21 cellular contexts compared by ENCODE assay signal in the genomic region with DNA sequence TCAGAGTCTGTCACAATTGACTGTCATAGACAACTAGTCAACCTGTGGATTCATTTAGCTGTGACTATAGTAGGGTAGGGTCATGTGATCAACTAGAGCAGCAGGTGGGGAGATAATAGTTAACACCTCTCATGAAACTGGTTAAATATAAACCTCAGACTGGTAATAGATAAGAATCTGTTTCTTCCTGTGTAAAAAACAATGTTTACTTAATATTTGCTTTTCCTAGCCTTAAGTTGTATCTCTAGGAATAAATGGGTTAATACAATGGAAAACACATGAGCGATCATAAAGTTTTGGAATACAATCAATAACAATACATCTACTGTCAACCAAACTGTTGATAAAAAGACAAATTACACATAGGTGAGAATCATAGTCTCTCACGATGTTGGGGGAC. TPM values are rescaled to one million over a fixed set of nuclear protein-coding genes. Genes with fewer than 3 reads are reported as not detected.
DNase-seq lines count a peak whose midpoint lies in the region; ATAC-seq, FAIRE-seq and TF ChIP-seq lines count a peak whose summit lies in the region.
"Had no signal": no experiment of that assay in that cellular context is flagged by ENCODE, and none has a peak within 500 bp of the region (broad histone marks: within the 10 kb centered on the region; RNA-seq: fewer than 3 reads in every experiment).

No MANE protein-coding gene starts in this region.

- peaks cover 18% of the 10 kb centered on the region for H3K4me1 ChIP-seq in SJSA1 (replicated peaks)
- H3K4me1 ChIP-seq: right lobe of liver had no signal

- peak; percentile 99 for DNase-seq in DMS53 treated with DMSO at 0.1 percent for 48 hours (lab: John Stamatoyannopoulos, UW; ENCODE audit: unreplicated experiment)
- DNase-seq in SJSA1 (ENCODE audit: low read depth in 1 of 2, low spot score in 2 of 2) = no peak
- DNase-seq in HTR-8/SVneo (ENCODE audit: insufficient read length, low spot score) = no peak
- no peak for DNase-seq in ACHN
- DNase-seq in CD14-positive monocyte (ENCODE audit: low spot score) = no peak
- DNase-seq in central memory CD4-positive, alpha-beta T cell = no peak
- DNase-seq: activated CD8-positive, alpha-beta T cell treated with anti-CD3 and anti-CD28 coated beads, Interleukin-2, amount 10 ng/mL, durations not matched to agents 7 days and 5 days; DND-41; effector memory CD4-positive, alpha-beta T cell; KBM-7; right lobe of liver; stimulated activated CD4-positive, alpha-beta T cell treated with anti-CD3 and anti-CD28 coated beads, Interleukin-2, amount 100 ng/mL, for 24 hours; T-helper 1 cell; WERI-Rb-1 had no signal

- FAIRE-seq in HTR-8/SVneo (lab: Jason Lieb, UNC) = no peak
- FAIRE-seq: A204.1, urothelium cell line had no signal

- H3K4me3 ChIP-seq in SJSA1 = no peak overlapping the region
- H3K4me3 ChIP-seq: cardiac muscle cell, right lobe of liver had no signal

- no peaks in the 10 kb centered on the region for H3K9me3 ChIP-seq in SJSA1 (replicated peaks)
- H3K9me3 ChIP-seq: neutrophil, right lobe of liver had no signal

- ATAC-seq in GM19463 (IDR thresholded peaks at IDR 0.05; ENCODE audit: unreplicated experiment) (peak; percentile 52), HG02943 (IDR thresholded peaks at IDR 0.05; ENCODE audit: low read depth, unreplicated experiment) (peak; percentile 62)
- ATAC-seq: activated CD8-positive, alpha-beta T cell treated with anti-CD3 and anti-CD28 coated beads, Interleukin-2, amount 10 ng/mL, durations not matched to agents 7 days and 5 days; right lobe of liver had no signal

- no peaks in the 10 kb centered on the region for H3K36me3 ChIP-seq in SJSA1
- H3K36me3 ChIP-seq: cardiac muscle cell, neutrophil, right lobe of liver, WERI-Rb-1 had no signal

- H3K27ac Mint-ChIP-seq in CD14-positive monocyte = no peak overlapping the region
- H3K27ac Mint-ChIP-seq: activated CD8-positive, alpha-beta T cell treated with anti-CD3 and anti-CD28 coated beads, Interleukin-2, amount 10 ng/mL, durations not matched to agents 7 days and 5 days had no signal

- peaks cover 0 to 2% (median 2%) of the 10 kb centered on the region in 3 donors for H3K27me3 Mint-ChIP-seq in CD14-positive monocyte (ENCODE audit: low read depth in 3 of 3)

- intact Hi-C loops in CD14-positive monocyte (cut with micrococcal nuclease) = no loop called here

- peak overlapping the region; percentile 27 for H3K27ac ChIP-seq in SJSA1
- H3K27ac ChIP-seq: C4-2B, cardiac muscle cell, neutrophil, right lobe of liver, WERI-Rb-1 had no signal

- H3K4me3 Mint-ChIP-seq in CD14-positive monocyte = no peak overlapping the region
- H3K4me3 Mint-ChIP-seq: activated CD8-positive, alpha-beta T cell treated with anti-CD3 and anti-CD28 coated beads, Interleukin-2, amount 10 ng/mL, durations not matched to agents 7 days and 5 days had no signal

- H3K36me3 Mint-ChIP-seq in CD14-positive monocyte = no peaks in the 10 kb centered on the region

- in situ Hi-C loops in ACHN (cut with HindIII; ENCODE audit: low pct_ligation_motif_present, low pct_unique_long_range_greater_than_20kb, low sequenced_read_pairs) = no loop called here

- H3K9me3 Mint-ChIP-seq in CD14-positive monocyte = no peaks in the 10 kb centered on the region

- peaks cover 2% of the 10 kb centered on the region for H3K4me1 Mint-ChIP-seq in CD14-positive monocyte

- no peaks in the 10 kb centered on the region for H3K27me3 ChIP-seq in SJSA1 (replicated peaks)
- H3K27me3 ChIP-seq: cardiac muscle cell, neutrophil, right lobe of liver had no signal

- no peak for TF ChIP-seq CTCF in CD14-positive monocyte (IDR thresholded peaks at IDR 0.05)

RNA-seq across cellular contexts. Expression of a gene that starts 43.4 kb away (rescaled TPM):
- 1.3 and 3.6 TPM in 2 replicates for total RNA-seq in SJSA1 (2014; rRNA removed; shearing (Covaris generic))
- polyA plus RNA-seq in CD14-positive monocyte = under 1 TPM; 0.19 to 0.28 TPM
- total RNA-seq: activated CD8-positive, alpha-beta T cell treated with anti-CD3 and anti-CD28 coated beads, Interleukin-2, amount 10 ng/mL, durations not matched to agents 7 days and 5 days had no signal
